In the genomic region with DNA sequence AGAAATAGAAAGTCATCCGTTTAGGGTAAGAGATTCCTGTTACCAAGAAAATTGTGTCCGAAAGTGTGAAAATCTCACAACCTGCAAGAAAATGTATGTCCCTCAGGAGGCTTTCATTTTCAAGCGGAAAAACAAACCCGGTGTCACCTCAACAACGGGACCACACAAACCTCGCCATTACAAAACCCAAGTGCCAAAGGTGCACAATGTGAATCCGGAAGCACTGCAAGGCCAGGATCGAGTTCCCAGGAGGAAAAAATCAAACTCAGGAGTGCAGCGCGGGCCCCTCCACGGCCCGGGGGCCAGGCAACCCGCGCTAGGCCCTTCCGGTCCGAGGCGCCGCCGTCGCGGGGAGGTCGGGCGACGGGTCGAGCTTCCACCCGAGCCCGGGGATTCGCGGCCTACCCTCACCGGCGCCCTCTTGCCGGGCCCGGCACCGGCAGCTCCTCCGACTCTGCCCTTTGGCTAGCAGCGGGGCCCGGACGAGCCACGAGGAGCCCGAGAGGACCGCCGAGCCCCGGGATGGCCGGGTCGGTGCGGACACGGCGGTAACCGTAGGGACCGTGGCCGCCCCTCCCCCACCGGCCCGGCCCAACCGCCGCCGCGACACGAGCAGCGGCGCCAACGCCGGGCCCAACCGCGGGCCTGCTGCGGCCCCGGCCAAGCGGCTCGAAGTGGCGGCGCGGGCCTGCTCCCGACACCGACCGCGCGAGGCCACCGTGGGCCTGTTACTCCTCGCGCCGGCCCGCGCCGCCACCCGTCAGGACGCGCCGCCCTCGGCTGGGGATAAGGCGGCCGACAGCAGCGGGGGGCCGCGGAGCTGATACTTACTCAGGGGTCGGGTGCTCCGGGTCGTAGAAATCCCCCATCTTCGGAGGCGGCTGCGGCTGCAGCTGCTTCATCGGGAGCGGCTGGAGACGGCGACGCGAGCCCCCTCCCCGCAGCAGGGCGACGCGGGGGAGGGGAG, we compare ENCODE assay signal across 1 cellular context.
A peak's percentile ranks its signal among the peaks of the same experiment; 100 is the strongest.
TF ChIP-seq lines count a peak whose summit lies in the region.

No MANE protein-coding gene starts in this region.

TF ChIP-seq in HCT116, 20 proteins besides CTCF, POLR2A, EP300 and RAD21 (continued from another document):
- TF ChIP-seq, protein P1, sequence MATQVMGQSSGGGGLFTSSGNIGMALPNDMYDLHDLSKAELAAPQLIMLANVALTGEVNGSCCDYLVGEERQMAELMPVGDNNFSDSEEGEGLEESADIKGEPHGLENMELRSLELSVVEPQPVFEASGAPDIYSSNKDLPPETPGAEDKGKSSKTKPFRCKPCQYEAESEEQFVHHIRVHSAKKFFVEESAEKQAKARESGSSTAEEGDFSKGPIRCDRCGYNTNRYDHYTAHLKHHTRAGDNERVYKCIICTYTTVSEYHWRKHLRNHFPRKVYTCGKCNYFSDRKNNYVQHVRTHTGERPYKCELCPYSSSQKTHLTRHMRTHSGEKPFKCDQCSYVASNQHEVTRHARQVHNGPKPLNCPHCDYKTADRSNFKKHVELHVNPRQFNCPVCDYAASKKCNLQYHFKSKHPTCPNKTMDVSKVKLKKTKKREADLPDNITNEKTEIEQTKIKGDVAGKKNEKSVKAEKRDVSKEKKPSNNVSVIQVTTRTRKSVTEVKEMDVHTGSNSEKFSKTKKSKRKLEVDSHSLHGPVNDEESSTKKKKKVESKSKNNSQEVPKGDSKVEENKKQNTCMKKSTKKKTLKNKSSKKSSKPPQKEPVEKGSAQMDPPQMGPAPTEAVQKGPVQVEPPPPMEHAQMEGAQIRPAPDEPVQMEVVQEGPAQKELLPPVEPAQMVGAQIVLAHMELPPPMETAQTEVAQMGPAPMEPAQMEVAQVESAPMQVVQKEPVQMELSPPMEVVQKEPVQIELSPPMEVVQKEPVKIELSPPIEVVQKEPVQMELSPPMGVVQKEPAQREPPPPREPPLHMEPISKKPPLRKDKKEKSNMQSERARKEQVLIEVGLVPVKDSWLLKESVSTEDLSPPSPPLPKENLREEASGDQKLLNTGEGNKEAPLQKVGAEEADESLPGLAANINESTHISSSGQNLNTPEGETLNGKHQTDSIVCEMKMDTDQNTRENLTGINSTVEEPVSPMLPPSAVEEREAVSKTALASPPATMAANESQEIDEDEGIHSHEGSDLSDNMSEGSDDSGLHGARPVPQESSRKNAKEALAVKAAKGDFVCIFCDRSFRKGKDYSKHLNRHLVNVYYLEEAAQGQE (IDR thresholded peaks at IDR 0.05; ENCODE audit: low read depth) = no peak
- TF ChIP-seq CBX3 (IDR thresholded peaks at IDR 0.05; ENCODE audit: low read depth) = no peak
- no peak for TF ChIP-seq POLR2AphosphoS5 (IDR thresholded peaks at IDR 0.05; ENCODE audit: low read depth, low read length)
- TF ChIP-seq, protein P2, sequence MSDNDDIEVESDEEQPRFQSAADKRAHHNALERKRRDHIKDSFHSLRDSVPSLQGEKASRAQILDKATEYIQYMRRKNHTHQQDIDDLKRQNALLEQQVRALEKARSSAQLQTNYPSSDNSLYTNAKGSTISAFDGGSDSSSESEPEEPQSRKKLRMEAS (IDR thresholded peaks at IDR 0.05) = no peak; the same call in none of the 2 replicates
- no peak for TF ChIP-seq EGR1 (IDR thresholded peaks at IDR 0.05; ENCODE audit: low read depth)
- no peak for TF ChIP-seq EZH2phosphoT487 (IDR thresholded peaks at IDR 0.05; ENCODE audit: borderline replicate concordance)
- TF ChIP-seq FOSL1 (IDR thresholded peaks at IDR 0.05; ENCODE audit: low read depth) = no peak
- TF ChIP-seq, protein P3, sequence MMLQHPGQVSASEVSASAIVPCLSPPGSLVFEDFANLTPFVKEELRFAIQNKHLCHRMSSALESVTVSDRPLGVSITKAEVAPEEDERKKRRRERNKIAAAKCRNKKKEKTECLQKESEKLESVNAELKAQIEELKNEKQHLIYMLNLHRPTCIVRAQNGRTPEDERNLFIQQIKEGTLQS (IDR thresholded peaks at IDR 0.05) = no peak
- peak; percentile 100 for TF ChIP-seq ZFX (IDR thresholded peaks at IDR 0.05)
- TF ChIP-seq SIN3A (IDR thresholded peaks at IDR 0.05; ENCODE audit: low read depth) = peak; percentile 43; the same call in 1 of the 2 replicates
TF ChIP-seq in HCT116: peak in this region for 3.
